In the genomic region with DNA sequence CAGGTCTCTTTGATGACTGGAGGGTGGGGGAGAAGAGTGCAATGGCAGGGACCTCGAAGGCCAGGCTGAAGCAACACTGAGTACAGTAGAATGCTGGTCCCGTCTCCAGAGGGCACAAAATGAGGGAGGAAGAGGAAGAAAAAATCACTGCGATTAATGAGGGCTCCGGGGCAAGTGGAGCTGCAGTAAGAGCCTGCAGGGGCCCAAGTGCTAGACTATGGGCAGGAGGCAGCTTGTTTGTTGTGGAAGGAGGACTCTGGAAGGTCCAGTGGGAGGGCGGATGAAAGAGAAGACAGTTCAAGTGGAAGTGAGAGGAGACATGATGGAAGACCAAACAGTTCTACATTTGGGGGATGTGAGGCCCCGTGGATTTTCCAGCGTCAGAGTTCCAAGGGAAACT, we compare ENCODE assay signal across 23 cellular contexts. TPM values are rescaled to one million over a fixed set of nuclear protein-coding genes. Genes with fewer than 3 reads are reported as not detected.
A peak's percentile ranks its signal among the peaks of the same experiment; 100 is the strongest.
DNase-seq lines count a peak whose midpoint lies in the region; ATAC-seq and TF ChIP-seq lines count a peak whose summit lies in the region.
"Had no signal": no experiment of that assay in that cellular context is flagged by ENCODE, and none has a peak within 500 bp of the region (broad histone marks: within the 10 kb centered on the region; RNA-seq: fewer than 3 reads in every experiment).

No MANE protein-coding gene starts in this region.

- no peak overlapping the region for H3K4me3 ChIP-seq in H7 (ENCODE audit: insufficient read depth, low read depth, low read length)
- no peak overlapping the region for H3K4me3 ChIP-seq in RWPE2 (ENCODE audit: severe bottlenecking)
- no peak overlapping the region for H3K4me3 ChIP-seq in gastrocnemius medialis
- no peak overlapping the region for H3K4me3 ChIP-seq in esophagus squamous epithelium
- H3K4me3 ChIP-seq: GM23248, SJSA1 had no signal

- DNase-seq in H7 (peak; percentile 11), RWPE2 (ENCODE audit: low spot score) (peak; percentile 15), islet precursor cell (peak; percentile 42), gastrocnemius medialis (no peak), NCI-H1930 (lab: John Stamatoyannopoulos, UW) (no peak), midbrain (lab: John Stamatoyannopoulos, UW) (no peak), NCI-H345 (lab: John Stamatoyannopoulos, UW) (no peak), esophagus squamous epithelium (lab: John Stamatoyannopoulos, UW) (no peak)
- DNase-seq: CD4-positive, alpha-beta memory T cell; COR-L47; DMS53; GM23248; H9; Karpas-422; NCI-H1092; NCI-H1417 treated with DMSO at 0.1 percent for 48 hours; NCI-H1694 treated with DMSO at 0.1 percent for 48 hours; NCI-H2171 treated with DMSO at 0.1 percent for 48 hours; NCI-H524; NCI-H748 treated with DMSO at 0.1 percent for 48 hours had no signal

- in situ Hi-C loops in gastrocnemius medialis (cut with MboI; ENCODE audit: low sequenced_read_pairs in 4 of 4): no loop called here

- WGBS in esophagus squamous epithelium, 2 donors: 88 to 92% methylated on average over 7 of the region's 7 CpGs

- H3K27me3 ChIP-seq in H7 (ENCODE audit: control insufficient read depth, insufficient read depth, low read length) (no peaks in the 10 kb centered on the region), RWPE2 (ENCODE audit: insufficient read depth, poor library complexity, severe bottlenecking) (no peaks in the 10 kb centered on the region), gastrocnemius medialis (no peaks in the 10 kb centered on the region), esophagus squamous epithelium (no peaks in the 10 kb centered on the region)
- H3K27me3 ChIP-seq: SJSA1 had no signal

- H3K4me1 ChIP-seq in RWPE2 (ENCODE audit: insufficient read depth, poor library complexity, severe bottlenecking) (no peaks in the 10 kb centered on the region), gastrocnemius medialis (peaks cover 93 to 95% of the 10 kb centered on the region in 2 donors), esophagus squamous epithelium (peaks cover 0 to 42% (median 36%) of the 10 kb centered on the region in 3 donors)

- ATAC-seq in RWPE2 (ENCODE audit: low read depth) (no peak), gastrocnemius medialis (no peak)
- ATAC-seq: Right ventricle myocardium inferior had no signal

- intact Hi-C loops in gastrocnemius medialis (cut with DNase I; ENCODE audit: low total_unique reads): no loop called here
- intact Hi-C loops in esophagus squamous epithelium (cut with DNase I): loop anchor here (10.0 kb wide), 1 partner anchor 250 kb away; no protein-coding TSS in a partner anchor

- no peak for TF ChIP-seq CTCF in RWPE2 (IDR thresholded peaks at IDR 0.05; ENCODE audit: poor library complexity, severe bottlenecking)
- TF ChIP-seq CTCF in gastrocnemius medialis (IDR thresholded peaks at IDR 0.05 in 4 of 5, conservative IDR thresholded peaks at IDR 0.05 in 1 of 5): no peak
- TF ChIP-seq CTCF in esophagus squamous epithelium (IDR thresholded peaks at IDR 0.05): no peak

- H3K9me3 ChIP-seq in RWPE2 (ENCODE audit: severe bottlenecking) (no peaks in the 10 kb centered on the region), gastrocnemius medialis (no peaks in the 10 kb centered on the region), esophagus squamous epithelium (no peaks in the 10 kb centered on the region)
- H3K9me3 ChIP-seq: SJSA1 had no signal

- TF ChIP-seq POLR2A in gastrocnemius medialis (IDR thresholded peaks at IDR 0.05) (no peak), esophagus squamous epithelium (IDR thresholded peaks at IDR 0.05) (no peak)

- H3K27ac ChIP-seq in RWPE2 (ENCODE audit: poor library complexity, severe bottlenecking) (no peak overlapping the region), gastrocnemius medialis (peak overlapping the region in 3 of 4 donors; percentile 87 to 92 (median 91)), esophagus squamous epithelium (no peak overlapping the region)
- H3K27ac ChIP-seq: GM23248, HL-60, SJSA1 had no signal

- 0 out of 2 replicates have a peak, but pooled peaks cover 1% of the 10 kb centered on the region for H3K36me3 ChIP-seq in H7 (replicated peaks; ENCODE audit: control insufficient read depth, insufficient read depth, low read length)
- no peaks in the 10 kb centered on the region for H3K36me3 ChIP-seq in RWPE2 (ENCODE audit: low read depth)
- H3K36me3 ChIP-seq in gastrocnemius medialis: no peaks in the 10 kb centered on the region
- H3K36me3 ChIP-seq in esophagus squamous epithelium: peaks cover 0 to 6% (median 0%) of the 10 kb centered on the region in 3 donors
- H3K36me3 ChIP-seq: SJSA1 had no signal

RNA-seq across cellular contexts. Expression of a gene that starts 17.4 kb away (rescaled TPM):
- total RNA-seq in H7 (2014; rRNA removed; shearing (Covaris generic)): 13.6 and 19.3 TPM in 2 replicates
- total RNA-seq in gastrocnemius medialis (1 to 10 TPM; 1.1 to 7.6 (median 5.6) TPM), esophagus squamous epithelium (1 to 10 TPM in 1 of 4 donors, under 1 TPM in 3; 0.76 to 1.9 (median 0.91) TPM)

RNA-seq across cellular contexts. Expression of a gene that starts 33.6 kb away (rescaled TPM):
- total RNA-seq in H7 (2014; rRNA removed; shearing (Covaris generic)): 10.9 and 13.9 TPM in 2 replicates
- total RNA-seq in gastrocnemius medialis: 10 to 100 TPM; 12.2 to 15.8 (median 13.9) TPM
- total RNA-seq in esophagus squamous epithelium: 10 to 100 TPM in 1 of 4 donors, 1 to 10 TPM in 3; 6.5 to 10.9 (median 6.9) TPM

Comparison
In these comparisons a context has a peak if more than half of its experiments do, and no peak if none do; other contexts are left out.
1. DNase-seq: peak in H7 (single experiment), RWPE2 (single experiment) and islet precursor cell (single experiment); none in gastrocnemius medialis (0 of 2), NCI-H1930 (0 of 2), midbrain (single experiment), NCI-H345 (single experiment) and esophagus squamous epithelium (single experiment).
2. H3K27ac ChIP-seq: peak in gastrocnemius medialis (3 of 4); none in RWPE2 (single experiment) and esophagus squamous epithelium (0 of 4).